In genomic region chr7:50838675-50839377, GRCh38 we compare ENCODE assay signal across 11 cellular contexts. TPM values are rescaled to one million over a fixed set of nuclear protein-coding genes. Genes with fewer than 3 reads are reported as not detected.
DNase-seq lines count a peak whose midpoint lies in the region; ATAC-seq lines count a peak whose summit lies in the region.
"Had no signal": no experiment of that assay in that cellular context is flagged by ENCODE, and none has a peak within 500 bp of the region (broad histone marks: within the 10 kb centered on the region; RNA-seq: fewer than 3 reads in every experiment).

No MANE protein-coding gene starts in this region.

- peaks cover 4% of the 10 kb centered on the region for H3K4me1 Mint-ChIP-seq in activated T-helper 17 cell treated with anti-CD3 and anti-CD28 coated beads, Interleukin-2, amount 50 U/mL, for 72 hours
- H3K4me1 Mint-ChIP-seq in stimulated activated effector memory CD8-positive, alpha-beta T cell treated with anti-CD3 and anti-CD28 coated beads, Interleukin-12 subunit alpha, Interleukin-12 subunit beta, amount 100 ng/mL, for 72 hours = no peaks in the 10 kb centered on the region

- peak; percentile 34 for DNase-seq in GM04504 (ENCODE audit: low read depth)
- DNase-seq in glomerular visceral epithelial cell (ENCODE audit: extremely low spot score) = peak; percentile 43
- no peak for DNase-seq in stimulated activated effector memory CD8-positive, alpha-beta T cell treated with anti-CD3 and anti-CD28 coated beads, Interleukin-12 subunit alpha, Interleukin-12 subunit beta, amount 100 ng/mL, for 72 hours (ENCODE audit: low spot score in 2 of 2)
- DNase-seq in NCI-H524 (lab: John Stamatoyannopoulos, UW) = no peak
- no peak for DNase-seq in activated CD8-positive, alpha-beta memory T cell treated with anti-CD3 and anti-CD28 coated beads for 24 hours
- no peak for DNase-seq in NCI-H1436 treated with DMSO at 0.1 percent for 48 hours (lab: John Stamatoyannopoulos, UW)
- DNase-seq: activated effector memory CD4-positive, alpha-beta T cell treated with anti-CD3 and anti-CD28 coated beads, Interleukin-2, amount 50 U/mL, for 16 hours; MM.1S; NCI-H526 treated with DMSO at 0.1 percent for 48 hours had no signal

- peak; percentile 44 for ATAC-seq in activated T-helper 17 cell treated with anti-CD3 and anti-CD28 coated beads, Interleukin-2, amount 50 U/mL, for 72 hours (replicated peaks)
- peak; percentile 64 for ATAC-seq in stimulated activated effector memory CD8-positive, alpha-beta T cell treated with anti-CD3 and anti-CD28 coated beads, Interleukin-12 subunit alpha, Interleukin-12 subunit beta, amount 100 ng/mL, for 72 hours

- H3K4me3 Mint-ChIP-seq in activated T-helper 17 cell treated with anti-CD3 and anti-CD28 coated beads, Interleukin-2, amount 50 U/mL, for 72 hours = no peak overlapping the region
- no peak overlapping the region for H3K4me3 Mint-ChIP-seq in stimulated activated effector memory CD8-positive, alpha-beta T cell treated with anti-CD3 and anti-CD28 coated beads, Interleukin-12 subunit alpha, Interleukin-12 subunit beta, amount 100 ng/mL, for 72 hours
- H3K4me3 Mint-ChIP-seq: dendritic cell treated with granulocyte-macrophage colony-stimulating factor and Interleukin-4, amounts not matched to agents 40 ng/mL and 50 ng/mL, for 4 days had no signal

- H3K9me3 Mint-ChIP-seq in activated T-helper 17 cell treated with anti-CD3 and anti-CD28 coated beads, Interleukin-2, amount 50 U/mL, for 72 hours = no peaks in the 10 kb centered on the region
- H3K9me3 Mint-ChIP-seq in stimulated activated effector memory CD8-positive, alpha-beta T cell treated with anti-CD3 and anti-CD28 coated beads, Interleukin-12 subunit alpha, Interleukin-12 subunit beta, amount 100 ng/mL, for 72 hours = no peaks in the 10 kb centered on the region
- H3K9me3 Mint-ChIP-seq: dendritic cell treated with granulocyte-macrophage colony-stimulating factor and Interleukin-4, amounts not matched to agents 40 ng/mL and 50 ng/mL, for 4 days had no signal

- no peaks in the 10 kb centered on the region for H3K36me3 Mint-ChIP-seq in activated T-helper 17 cell treated with anti-CD3 and anti-CD28 coated beads, Interleukin-2, amount 50 U/mL, for 72 hours (ENCODE audit: low read depth)
- H3K36me3 Mint-ChIP-seq in stimulated activated effector memory CD8-positive, alpha-beta T cell treated with anti-CD3 and anti-CD28 coated beads, Interleukin-12 subunit alpha, Interleukin-12 subunit beta, amount 100 ng/mL, for 72 hours = no peaks in the 10 kb centered on the region

- H3K27ac Mint-ChIP-seq in activated T-helper 17 cell treated with anti-CD3 and anti-CD28 coated beads, Interleukin-2, amount 50 U/mL, for 72 hours = no peak overlapping the region
- no peak overlapping the region for H3K27ac Mint-ChIP-seq in stimulated activated effector memory CD8-positive, alpha-beta T cell treated with anti-CD3 and anti-CD28 coated beads, Interleukin-12 subunit alpha, Interleukin-12 subunit beta, amount 100 ng/mL, for 72 hours
- H3K27ac Mint-ChIP-seq: dendritic cell treated with granulocyte-macrophage colony-stimulating factor and Interleukin-4, amounts not matched to agents 40 ng/mL and 50 ng/mL, for 4 days had no signal

- H3K27me3 Mint-ChIP-seq in activated T-helper 17 cell treated with anti-CD3 and anti-CD28 coated beads, Interleukin-2, amount 50 U/mL, for 72 hours = peaks cover 24% of the 10 kb centered on the region
- H3K27me3 Mint-ChIP-seq: dendritic cell treated with granulocyte-macrophage colony-stimulating factor and Interleukin-4, amounts not matched to agents 40 ng/mL and 50 ng/mL, for 4 days had no signal

RNA-seq across cellular contexts. Expression of gene GRB10, which starts 56.1 kb away (rescaled TPM):
- total RNA-seq in activated T-helper 17 cell treated with anti-CD3 and anti-CD28 coated beads, Interleukin-2, amount 50 U/mL, for 72 hours = 1 to 10 TPM; 1.1 to 1.7 TPM

Comparison
In these comparisons a context has a peak if more than half of its experiments do, and no peak if none do; other contexts are left out.
1. DNase-seq: peak in GM04504 (single experiment) and glomerular visceral epithelial cell (single experiment); none in stimulated activated effector memory CD8-positive, alpha-beta T cell treated with anti-CD3 and anti-CD28 coated beads, Interleukin-12 subunit alpha, Interleukin-12 subunit beta, amount 100 ng/mL, for 72 hours (0 of 2), NCI-H524 (0 of 2), activated CD8-positive, alpha-beta memory T cell treated with anti-CD3 and anti-CD28 coated beads for 24 hours (single experiment) and NCI-H1436 treated with DMSO at 0.1 percent for 48 hours (single experiment).